19 cellular contexts compared by ENCODE assay signal in the genomic region with DNA sequence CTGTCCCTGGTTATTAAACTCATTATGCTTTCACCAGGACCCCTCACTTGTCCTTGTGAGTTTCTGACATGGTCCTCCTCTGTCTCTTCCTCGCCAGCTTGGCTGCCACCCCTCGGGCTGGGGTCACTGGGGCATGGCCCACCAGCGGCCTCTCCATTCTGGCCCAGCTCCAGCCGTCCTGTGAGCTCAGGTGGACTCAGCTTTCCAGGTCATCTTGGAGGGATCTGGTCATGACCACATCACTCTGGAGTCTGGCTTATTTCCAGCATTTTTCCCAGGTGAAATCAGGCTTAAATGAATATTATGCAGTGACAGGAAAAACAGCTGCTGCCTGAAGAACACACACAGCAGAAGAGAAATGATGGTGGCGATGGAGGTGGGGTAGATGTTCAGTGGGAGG.
A peak's percentile ranks its signal among the peaks of the same experiment; 100 is the strongest.
DNase-seq lines count a peak whose midpoint lies in the region; ATAC-seq, FAIRE-seq and TF ChIP-seq lines count a peak whose summit lies in the region.
"Had no signal": no experiment of that assay in that cellular context is flagged by ENCODE, and none has a peak within 500 bp of the region (broad histone marks: within the 10 kb centered on the region; RNA-seq: fewer than 3 reads in every experiment).

No MANE protein-coding gene starts in this region.

- CTCF ChIA-PET in MCF 10A (lab: Yijun Ruan, JAX) (no interaction called here), HEK293T (lab: Yijun Ruan, JAX) (no interaction called here)

- intact Hi-C loops in breast epithelium (cut with DNase I; ENCODE audit: low total_unique reads), result no loop called here
- intact Hi-C loops in MCF 10A (cut with micrococcal nuclease), result no loop called here
- intact Hi-C loops in upper lobe of right lung (cut with DNase I), result no loop called here
- intact Hi-C loops in lower leg skin (cut with DNase I; ENCODE audit: low total_unique reads), result no loop called here

- no peaks in the 10 kb centered on the region for H3K36me3 ChIP-seq in breast epithelium
- H3K36me3 ChIP-seq in bronchial epithelial cell (ENCODE audit: control insufficient read depth, insufficient read depth, low read length), result no peaks in the 10 kb centered on the region
- H3K36me3 ChIP-seq in muscle layer of duodenum (ENCODE audit: control insufficient read depth in 1 of 2, insufficient read depth in 2 of 2, low read length in 2 of 2), result no peaks in the 10 kb centered on the region
- H3K36me3 ChIP-seq in upper lobe of right lung, result no peaks in the 10 kb centered on the region

- no peak for FAIRE-seq in bronchial epithelial cell (lab: Jason Lieb, UNC)
- FAIRE-seq: A204.1, GM12891, small intestine had no signal

- WGBS in lower leg skin, 2 donors, result 75 to 81% methylated on average over 5 of the region's 5 CpGs

- no peaks in the 10 kb centered on the region for H3K27me3 Mint-ChIP-seq in MCF 10A (ENCODE audit: insufficient read depth, unreplicated experiment)
- H3K27me3 Mint-ChIP-seq: stimulated activated naive B cell treated with anti-CD40 and anti-IgM and Interleukin-4, amounts not matched to agents 10 μg/mL and 1 μg/mL and 100 μg/mL, for 72 hours had no signal

- no peak overlapping the region for H3K27ac Mint-ChIP-seq in MCF 10A (ENCODE audit: low read depth, unreplicated experiment)
- H3K27ac Mint-ChIP-seq: activated T-helper 2 cell treated with anti-CD3 and anti-CD28 coated beads, Interferon-gamma antibody, Interleukin-2, Interleukin-4, amounts not matched to agents 10 μg/mL and 5 μg/mL and 100 μg/mL, durations not matched to agents 14 hours and 24 hours and 36 hours; CD4-positive, alpha-beta memory T cell; stimulated activated naive B cell treated with anti-CD40 and anti-IgM and Interleukin-4, amounts not matched to agents 10 μg/mL and 1 μg/mL and 100 μg/mL, for 72 hours had no signal

- DNase-seq in breast epithelium (ENCODE audit: low spot score in 2 of 2) (no peak), MCF 10A (ENCODE audit: unreplicated experiment) (no peak), bronchial epithelial cell (ENCODE audit: low read depth) (peak; percentile 58), upper lobe of right lung (no peak), HEK293T (ENCODE audit: extremely low spot score) (no peak), lower leg skin (ENCODE audit: low spot score in 2 of 2) (no peak)
- DNase-seq: activated CD8-positive, alpha-beta memory T cell treated with anti-CD3 and anti-CD28 coated beads for 24 hours; CD4-positive, alpha-beta memory T cell; NCI-H1436 treated with DMSO at 0.1 percent for 48 hours; stimulated activated naive B cell treated with anti-CD40 and anti-IgM and Interleukin-4, amounts not matched to agents 10 μg/mL and 1 μg/mL and 100 μg/mL, for 72 hours had no signal

- no TSS peak for BruUV-seq in MCF 10A (replicated peaks; lab: Mats Ljungman, UMichigan)

- H3K4me1 Mint-ChIP-seq in MCF 10A (ENCODE audit: insufficient read depth, unreplicated experiment), result peaks cover 26% of the 10 kb centered on the region
- H3K4me1 Mint-ChIP-seq: CD4-positive, alpha-beta memory T cell; stimulated activated naive B cell treated with anti-CD40 and anti-IgM and Interleukin-4, amounts not matched to agents 10 μg/mL and 1 μg/mL and 100 μg/mL, for 72 hours had no signal

- TF ChIP-seq CTCF in breast epithelium (IDR thresholded peaks at IDR 0.05), result no peak
- TF ChIP-seq CTCF in MCF 10A (IDR thresholded peaks at IDR 0.05; ENCODE audit: unreplicated experiment), result no peak
- no peak for TF ChIP-seq CTCF in bronchial epithelial cell (IDR thresholded peaks at IDR 0.05; ENCODE audit: insufficient read depth, low read length, severe bottlenecking)
- TF ChIP-seq CTCF in upper lobe of right lung (IDR thresholded peaks at IDR 0.05), result no peak
- TF ChIP-seq CTCF in lower leg skin (IDR thresholded peaks at IDR 0.05), result no peak

- H3K4me3 ChIP-seq in breast epithelium, result no peak overlapping the region
- no peak overlapping the region for H3K4me3 ChIP-seq in bronchial epithelial cell (ENCODE audit: low read depth, low read length)
- no peak overlapping the region for H3K4me3 ChIP-seq in muscle layer of duodenum (ENCODE audit: low read depth in 1 of 2, low read length in 2 of 2)
- H3K4me3 ChIP-seq in upper lobe of right lung, result no peak overlapping the region
- no peak overlapping the region for H3K4me3 ChIP-seq in lower leg skin (ENCODE audit: low read depth, poor library complexity, severe bottlenecking)
- H3K4me3 ChIP-seq: dorsolateral prefrontal cortex had no signal

- H3K27ac ChIP-seq in breast epithelium, result peak overlapping the region; percentile 31 to 55
- peak overlapping the region; percentile 81 for H3K27ac ChIP-seq in muscle layer of duodenum (ENCODE audit: low read length)
- H3K27ac ChIP-seq in upper lobe of right lung, result no peak overlapping the region
- H3K27ac ChIP-seq: HL-60, KMS-11 had no signal

- no peak overlapping the region for H3K4me3 Mint-ChIP-seq in MCF 10A (ENCODE audit: unreplicated experiment)
- H3K4me3 Mint-ChIP-seq: CD4-positive, alpha-beta memory T cell; stimulated activated naive B cell treated with anti-CD40 and anti-IgM and Interleukin-4, amounts not matched to agents 10 μg/mL and 1 μg/mL and 100 μg/mL, for 72 hours had no signal

- H3K9me3 Mint-ChIP-seq in MCF 10A (ENCODE audit: unreplicated experiment), result no peaks in the 10 kb centered on the region

- H3K36me3 Mint-ChIP-seq in MCF 10A (ENCODE audit: insufficient read depth, unreplicated experiment), result no peaks in the 10 kb centered on the region
- H3K36me3 Mint-ChIP-seq: CD4-positive, alpha-beta memory T cell; stimulated activated naive B cell treated with anti-CD40 and anti-IgM and Interleukin-4, amounts not matched to agents 10 μg/mL and 1 μg/mL and 100 μg/mL, for 72 hours had no signal

- H3K9me3 ChIP-seq in breast epithelium, result no peaks in the 10 kb centered on the region
- no peaks in the 10 kb centered on the region for H3K9me3 ChIP-seq in muscle layer of duodenum (ENCODE audit: control insufficient read depth in 1 of 2, low read length in 2 of 2)
- no peaks in the 10 kb centered on the region for H3K9me3 ChIP-seq in upper lobe of right lung

- TF ChIP-seq POLR2A in breast epithelium (IDR thresholded peaks at IDR 0.05), result no peak
- no peak for TF ChIP-seq POLR2A in lower leg skin (IDR thresholded peaks at IDR 0.05)

- POLR2A ChIA-PET in MCF 10A (lab: Yijun Ruan, JAX) (no interaction called here), HEK293T (lab: Yijun Ruan, JAX) (no interaction called here)

- peak; percentile 12 for ATAC-seq in upper lobe of right lung
- no peak for ATAC-seq in HG02981 (IDR thresholded peaks at IDR 0.05; ENCODE audit: unreplicated experiment)
- ATAC-seq: stimulated activated naive B cell treated with anti-CD40 and anti-IgM and Interleukin-4, amounts not matched to agents 10 μg/mL and 1 μg/mL and 100 μg/mL, for 72 hours had no signal

- H3K27me3 ChIP-seq in breast epithelium (no peaks in the 10 kb centered on the region), bronchial epithelial cell (ENCODE audit: control insufficient read depth, insufficient read depth, low read length) (no peaks in the 10 kb centered on the region), muscle layer of duodenum (ENCODE audit: low read depth, low read length) (no peaks in the 10 kb centered on the region), upper lobe of right lung (no peaks in the 10 kb centered on the region)

- H3K4me1 ChIP-seq in breast epithelium (no peaks in the 10 kb centered on the region), muscle layer of duodenum (ENCODE audit: control insufficient read depth in 1 of 2, insufficient read depth in 2 of 2, low read length in 2 of 2) (peaks cover 14 to 31% of the 10 kb centered on the region in 2 donors), upper lobe of right lung (peaks cover 19% of the 10 kb centered on the region)

TF ChIP-seq in HEK293T, 16 proteins besides CTCF, POLR2A, EP300 and RAD21:
- TF ChIP-seq HDGF (IDR thresholded peaks at IDR 0.05; ENCODE audit: borderline replicate concordance), result no peak
- no peak for TF ChIP-seq CTBP1 (IDR thresholded peaks at IDR 0.05; ENCODE audit: borderline replicate concordance)
- TF ChIP-seq SP1 (IDR thresholded peaks at IDR 0.05), result no peak
- TF ChIP-seq BHLHE40 (IDR thresholded peaks at IDR 0.05; ENCODE audit: borderline replicate concordance), result no peak
- no peak for TF ChIP-seq L3MBTL2 (conservative IDR thresholded peaks at IDR 0.05)
- TF ChIP-seq SUZ12 (IDR thresholded peaks at IDR 0.05), result no peak
- no peak for TF ChIP-seq TARDBP (IDR thresholded peaks at IDR 0.05)
- TF ChIP-seq, protein P1, sequence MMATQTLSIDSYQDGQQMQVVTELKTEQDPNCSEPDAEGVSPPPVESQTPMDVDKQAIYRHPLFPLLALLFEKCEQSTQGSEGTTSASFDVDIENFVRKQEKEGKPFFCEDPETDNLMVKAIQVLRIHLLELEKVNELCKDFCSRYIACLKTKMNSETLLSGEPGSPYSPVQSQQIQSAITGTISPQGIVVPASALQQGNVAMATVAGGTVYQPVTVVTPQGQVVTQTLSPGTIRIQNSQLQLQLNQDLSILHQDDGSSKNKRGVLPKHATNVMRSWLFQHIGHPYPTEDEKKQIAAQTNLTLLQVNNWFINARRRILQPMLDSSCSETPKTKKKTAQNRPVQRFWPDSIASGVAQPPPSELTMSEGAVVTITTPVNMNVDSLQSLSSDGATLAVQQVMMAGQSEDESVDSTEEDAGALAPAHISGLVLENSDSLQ (IDR thresholded peaks at IDR 0.05), result no peak
- TF ChIP-seq ZNF384 (IDR thresholded peaks at IDR 0.05), result no peak
- no peak for TF ChIP-seq NFRKB (IDR thresholded peaks at IDR 0.05)
- TF ChIP-seq ELF4 (IDR thresholded peaks at IDR 0.05), result no peak
- no peak for TF ChIP-seq ARNT (IDR thresholded peaks at IDR 0.05)
- TF ChIP-seq LEF1 (IDR thresholded peaks at IDR 0.05; ENCODE audit: borderline replicate concordance), result no peak
- no peak for TF ChIP-seq FOXK2 (IDR thresholded peaks at IDR 0.05)
